20 cellular contexts compared by ENCODE assay signal in the genomic region with DNA sequence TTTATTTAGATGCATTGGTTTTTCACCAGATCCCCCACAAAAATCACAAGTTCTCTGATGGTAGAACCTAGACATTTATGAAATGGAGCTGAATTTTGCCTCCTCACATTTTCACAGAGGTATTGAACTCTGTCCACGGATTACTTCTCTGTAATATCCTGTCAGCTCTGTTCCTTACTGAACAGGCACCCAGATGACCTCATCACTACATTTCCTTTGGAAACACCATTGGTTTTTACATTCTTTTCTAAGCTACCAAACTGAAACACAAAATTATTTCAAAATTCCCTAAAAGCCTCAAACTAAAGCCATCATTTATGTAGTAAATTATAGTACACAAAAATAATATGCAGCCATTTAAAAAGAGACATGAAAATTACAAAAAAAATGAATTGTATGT.
A peak's percentile ranks its signal among the peaks of the same experiment; 100 is the strongest.
DNase-seq lines count a peak whose midpoint lies in the region; ATAC-seq and TF ChIP-seq lines count a peak whose summit lies in the region.
"Had no signal": no experiment of that assay in that cellular context is flagged by ENCODE, and none has a peak within 500 bp of the region (broad histone marks: within the 10 kb centered on the region; RNA-seq: fewer than 3 reads in every experiment).

No MANE protein-coding gene starts in this region.

- H3K79me2 ChIP-seq in GM23248 (ENCODE audit: insufficient read depth) (no peaks in the 10 kb centered on the region; the same call in 1 of the 2 replicates), fibroblast of lung (ENCODE audit: control insufficient read depth, insufficient read depth, low read length) (no peaks in the 10 kb centered on the region)

- H3K4me1 ChIP-seq in GM23248 (ENCODE audit: insufficient read depth) (peaks cover 58% of the 10 kb centered on the region), adipocyte (ENCODE audit: control insufficient read depth, insufficient read depth, low read length) (peaks cover 55% of the 10 kb centered on the region), fibroblast of lung (ENCODE audit: control insufficient read depth, extremely low read depth, insufficient read depth, low read length) (peaks cover 40% of the 10 kb centered on the region), gastrocnemius medialis (peaks cover 57 to 61% of the 10 kb centered on the region in 2 donors), tibial artery (peaks cover 0 to 58% (median 22%) of the 10 kb centered on the region in 4 donors)
- H3K4me1 ChIP-seq: colonic mucosa had no signal

- H3K27ac ChIP-seq in GM23248 (peak overlapping the region; percentile 5; the same call in 1 of the 2 replicates), fibroblast of lung (ENCODE audit: insufficient read depth, low read length) (peak overlapping the region; percentile 36), gastrocnemius medialis (peak overlapping the region; percentile 5 to 85 (median 80)), tibial artery (no peak overlapping the region)
- H3K27ac ChIP-seq: BLaER1 treated with 17β-estradiol and CSF1 and Interleukin-3, amounts not matched to agents 10 nM and 100 nM; colonic mucosa; KMS-11 had no signal

- intact Hi-C loops in gastrocnemius medialis (cut with DNase I; ENCODE audit: low total_unique reads) (no loop called here), tibial artery (cut with DNase I; ENCODE audit: low total_unique reads) (no loop called here)

- H3K9me2 ChIP-seq in GM23248 (ENCODE audit: insufficient read depth), result no peaks in the 10 kb centered on the region

- H3K4me3 ChIP-seq in GM23248 (no peak overlapping the region), adipocyte (ENCODE audit: low read length) (no peak overlapping the region), fibroblast of lung (replicated peaks in 1 of 4; ENCODE audit: control extremely low read depth in 1 of 4, insufficient read depth in 1 of 4, low read depth in 3 of 4, low read length in 4 of 4) (no peak overlapping the region), gastrocnemius medialis (no peak overlapping the region), tibial artery (no peak overlapping the region)
- H3K4me3 ChIP-seq: BLaER1 treated with 17β-estradiol and CSF1 and Interleukin-3, amounts not matched to agents 10 nM and 100 nM; colonic mucosa; right atrium auricular region had no signal

- no peak for TF ChIP-seq CTCF in fibroblast of lung (conservative IDR thresholded peaks at IDR 0.05 in 1 of 2, IDR thresholded peaks at IDR 0.05 in 1 of 2; ENCODE audit: low read depth in 1 of 2, low read length in 2 of 2)
- no peak for TF ChIP-seq CTCF in gastrocnemius medialis (IDR thresholded peaks at IDR 0.05 in 4 of 5, conservative IDR thresholded peaks at IDR 0.05 in 1 of 5)
- no peak for TF ChIP-seq CTCF in tibial artery (IDR thresholded peaks at IDR 0.05)
- TF ChIP-seq CTCF in GM13976 (IDR thresholded peaks at IDR 0.05; ENCODE audit: borderline replicate concordance, control extremely low read depth, extremely low read depth, insufficient read depth, missing control alignments), result no peak

- DNase-seq in GM23248 (peak; percentile 71), adipocyte (ENCODE audit: low read depth) (peak; percentile 59), fibroblast of lung (ENCODE audit: low read depth in 2 of 2) (peak; percentile 58 to 59), gastrocnemius medialis (no peak), tibial artery (no peak), GM13976 (ENCODE audit: low spot score) (no peak), GM19238 (ENCODE audit: insufficient read length, low spot score) (no peak)
- DNase-seq: activated CD4-positive, alpha-beta T cell treated with anti-CD3 and anti-CD28 coated beads for 48 hours; activated CD8-positive, alpha-beta memory T cell treated with anti-CD3 and anti-CD28 coated beads, Interleukin-2, amount 50 U/mL, for 4 hours; activated effector memory CD4-positive, alpha-beta T cell treated with anti-CD3 and anti-CD28 coated beads, Interleukin-2, amount 50 U/mL, for 16 hours; amygdala; colonic mucosa; DMS53; erythroblast; nucleus accumbens; SW 1271 had no signal

- H3K36me3 ChIP-seq in GM23248 (ENCODE audit: low read depth), result no peaks in the 10 kb centered on the region
- H3K36me3 ChIP-seq in adipocyte (ENCODE audit: control insufficient read depth, insufficient read depth, low read length, severe bottlenecking), result no peaks in the 10 kb centered on the region
- H3K36me3 ChIP-seq in fibroblast of lung (ENCODE audit: control insufficient read depth, insufficient read depth, low read length), result no peaks in the 10 kb centered on the region
- no peaks in the 10 kb centered on the region for H3K36me3 ChIP-seq in gastrocnemius medialis
- H3K36me3 ChIP-seq in tibial artery, result peaks cover 0 to under 1% (median 0%) of the 10 kb centered on the region in 3 donors
- H3K36me3 ChIP-seq: colonic mucosa, right atrium auricular region had no signal

- no peaks in the 10 kb centered on the region for H3K9me3 ChIP-seq in GM23248 (ENCODE audit: low read depth)
- no peaks in the 10 kb centered on the region for H3K9me3 ChIP-seq in adipocyte (ENCODE audit: control insufficient read depth, low read length)
- H3K9me3 ChIP-seq in fibroblast of lung (ENCODE audit: control insufficient read depth, insufficient read depth, low read depth, low read length), result no peaks in the 10 kb centered on the region
- H3K9me3 ChIP-seq in gastrocnemius medialis, result no peaks in the 10 kb centered on the region
- H3K9me3 ChIP-seq in tibial artery, result no peaks in the 10 kb centered on the region
- H3K9me3 ChIP-seq: BLaER1 treated with 17β-estradiol and CSF1 and Interleukin-3, amounts not matched to agents 10 nM and 100 nM; colonic mucosa; right atrium auricular region had no signal

- no peak for ATAC-seq in gastrocnemius medialis
- ATAC-seq: left lobe of liver had no signal

- WGBS in GM23248 (ENCODE audit: low coverage in 1 of 2, low lambda C conversion rate in 2 of 2, missing lambda C conversion rate in 2 of 2), 2 experiments, result 0 to 13% methylated on average over 1 of the region's 1 CpG

- in situ Hi-C loops in GM23248 (cut with MboI) (no loop called here), gastrocnemius medialis (cut with MboI; ENCODE audit: low sequenced_read_pairs in 4 of 4) (no loop called here), GM13976 (cut with MboI; ENCODE audit: low sequenced_read_pairs, unreplicated experiment) (no loop called here)

- H3F3A ChIP-seq in GM23248 (ENCODE audit: insufficient read depth), result peaks cover 46% of the 10 kb centered on the region

- H2AFZ ChIP-seq in GM23248 (no peak overlapping the region), fibroblast of lung (ENCODE audit: low read length) (no peak overlapping the region)

- H3K9ac ChIP-seq in GM23248, result no peak overlapping the region
- H3K9ac ChIP-seq in adipocyte (ENCODE audit: low read length), result no peak overlapping the region
- no peak overlapping the region for H3K9ac ChIP-seq in fibroblast of lung (ENCODE audit: insufficient read depth, low read length)
- H3K9ac ChIP-seq: BLaER1 treated with 17β-estradiol and CSF1 and Interleukin-3, amounts not matched to agents 10 nM and 100 nM; KMS-11 had no signal

- no peaks in the 10 kb centered on the region for H3K27me3 ChIP-seq in GM23248 (replicated peaks; ENCODE audit: insufficient read depth)
- no peaks in the 10 kb centered on the region for H3K27me3 ChIP-seq in adipocyte (replicated peaks; ENCODE audit: control insufficient read depth, insufficient read depth, low read length)
- H3K27me3 ChIP-seq in fibroblast of lung (ENCODE audit: control insufficient read depth, insufficient read depth, low read length), result no peaks in the 10 kb centered on the region
- H3K27me3 ChIP-seq in gastrocnemius medialis, result no peaks in the 10 kb centered on the region
- no peaks in the 10 kb centered on the region for H3K27me3 ChIP-seq in tibial artery
- H3K27me3 ChIP-seq: BLaER1 treated with 17β-estradiol and CSF1 and Interleukin-3, amounts not matched to agents 10 nM and 100 nM; colonic mucosa; right atrium auricular region had no signal

- H4K20me1 ChIP-seq in GM23248 (ENCODE audit: insufficient read depth) (no peaks in the 10 kb centered on the region), fibroblast of lung (ENCODE audit: control insufficient read depth, extremely low read depth, insufficient read depth, low read length) (no peaks in the 10 kb centered on the region)

- H3K4me2 ChIP-seq in GM23248 (ENCODE audit: unreplicated experiment), result peak overlapping the region; percentile 56
- no peak overlapping the region for H3K4me2 ChIP-seq in fibroblast of lung (ENCODE audit: extremely low read depth, insufficient read depth, low read length)
- H3K4me2 ChIP-seq: BLaER1 treated with 17β-estradiol and CSF1 and Interleukin-3, amounts not matched to agents 10 nM and 100 nM; KMS-11 had no signal

- no peak for TF ChIP-seq POLR2A in gastrocnemius medialis (IDR thresholded peaks at IDR 0.05)

Comparison
In these comparisons a context has a peak if more than half of its experiments do, and no peak if none do; other contexts are left out.
1. DNase-seq: peak in GM23248 (single experiment), adipocyte (single experiment) and fibroblast of lung (2 of 2); none in gastrocnemius medialis (0 of 2), tibial artery (0 of 2), GM13976 (single experiment) and GM19238 (single experiment).
2. H3K27ac ChIP-seq: peak in GM23248 (single experiment), fibroblast of lung (single experiment) and gastrocnemius medialis (4 of 4); none in tibial artery (0 of 2).